32 cellular contexts compared by ENCODE assay signal in genomic region chr17:66809408-66809807, GRCh38. TPM values are rescaled to one million over a fixed set of nuclear protein-coding genes. Genes with fewer than 3 reads are reported as not detected.
"Had no signal": no experiment of that assay in that cellular context is flagged by ENCODE, and none has a peak within 500 bp of the region (broad histone marks: within the 10 kb centered on the region; RNA-seq: fewer than 3 reads in every experiment).

No MANE protein-coding gene starts in this region.

- FAIRE-seq: bronchial epithelial cell had no signal

- DNase-seq: activated CD4-positive, alpha-beta memory T cell treated with anti-CD3 and anti-CD28 coated beads, Interleukin-2, amount 10 ng/mL, durations not matched to agents 7 days and 5 days; activated CD4-positive, alpha-beta T cell treated with anti-CD3 and anti-CD28 coated beads for 1 hour; activated CD4-positive, alpha-beta T cell treated with anti-CD3 and anti-CD28 coated beads for 36 hours; activated CD4-positive, alpha-beta T cell treated with anti-CD3 and anti-CD28 coated beads for 48 hours; activated CD4-positive, alpha-beta T cell treated with anti-CD3 and anti-CD28 coated beads, Interleukin-2, amount 10 ng/mL, durations not matched to agents 7 days and 5 days; activated CD4-positive, alpha-beta T cell treated with anti-CD3 and anti-CD28 coated beads, Interleukin-2, amount 50 U/mL, for 48 hours; activated CD4-positive, CD25-positive, alpha-beta regulatory T cell; activated CD8-positive, alpha-beta memory T cell treated with anti-CD3 and anti-CD28 coated beads for 24 hours; activated CD8-positive, alpha-beta memory T cell treated with anti-CD3 and anti-CD28 coated beads, Interleukin-2, amount 10 ng/mL, durations not matched to agents 7 days and 5 days; activated CD8-positive, alpha-beta memory T cell treated with anti-CD3 and anti-CD28 coated beads, Interleukin-2, amount 50 U/mL, for 48 hours; activated CD8-positive, alpha-beta T cell treated with anti-CD3 and anti-CD28 coated beads, Interleukin-2, amount 10 ng/mL, durations not matched to agents 7 days and 5 days; activated effector memory CD4-positive, alpha-beta T cell treated with Interleukin-2 at 50 U/mL for 16 hours; activated gamma-delta T cell; activated naive CD4-positive, alpha-beta T cell treated with anti-CD3 and anti-CD28 coated beads, Interleukin-2, amount 10 ng/mL, durations not matched to agents 7 days and 5 days; activated naive CD4-positive, alpha-beta T cell treated with Interleukin-2 at 50 U/mL for 16 hours; activated naive CD8-positive, alpha-beta T cell treated with anti-CD3 and anti-CD28 coated beads, Interleukin-2, amount 10 ng/mL, durations not matched to agents 7 days and 5 days; activated naive CD8-positive, alpha-beta T cell treated with anti-CD3 and anti-CD28 coated beads, Interleukin-2, amount 50 U/mL, for 24 hours; activated T-cell treated with anti-CD3 and anti-CD28 coated beads, Interleukin-2, amount 50 U/mL, for 24 hours; activated T-cell treated with anti-CD3 and anti-CD28 coated beads, Interleukin-2, amount 50 U/mL, for 48 hours; amygdala; anterior cingulate cortex; central memory CD4-positive, alpha-beta T cell; T-helper 1 cell; T-helper 2 cell; T-helper 9 cell; WERI-Rb-1 had no signal

- H3K36me3 ChIP-seq: ascending aorta, cardiac muscle cell, WERI-Rb-1 had no signal

- H3K27me3 ChIP-seq: ascending aorta, cardiac muscle cell had no signal

- H3K4me3 ChIP-seq: ascending aorta, cardiac muscle cell had no signal

- H3K27ac ChIP-seq: ascending aorta, cardiac muscle cell, WERI-Rb-1 had no signal

- H3K4me1 ChIP-seq: ascending aorta had no signal

- ATAC-seq: activated CD4-positive, alpha-beta T cell treated with anti-CD3 and anti-CD28 coated beads for 36 hours; activated CD4-positive, CD25-positive, alpha-beta regulatory T cell treated with anti-CD3 and anti-CD28 coated beads, Interleukin-2, amount 50 U/mL, for 24 hours; activated CD8-positive, alpha-beta memory T cell treated with anti-CD3 and anti-CD28 coated beads, Interleukin-2, amount 10 ng/mL, durations not matched to agents 7 days and 5 days; activated CD8-positive, alpha-beta T cell treated with anti-CD3 and anti-CD28 coated beads, Interleukin-2, amount 10 ng/mL, durations not matched to agents 7 days and 5 days; activated naive CD8-positive, alpha-beta T cell treated with anti-CD3 and anti-CD28 coated beads, Interleukin-2, amount 50 U/mL, for 24 hours; WTC11 had no signal

- H3K9me3 ChIP-seq: ascending aorta had no signal

RNA-seq across cellular contexts. Expression of gene CACNG5, which starts 25.5 kb away (rescaled TPM):
- total RNA-seq: activated CD4-positive, alpha-beta memory T cell treated with anti-CD3 and anti-CD28 coated beads, Interleukin-2, amount 10 ng/mL, durations not matched to agents 7 days and 5 days; activated CD4-positive, alpha-beta T cell treated with anti-CD3 and anti-CD28 coated beads for 36 hours; activated CD4-positive, alpha-beta T cell treated with anti-CD3 and anti-CD28 coated beads, Interleukin-2, amount 10 ng/mL, durations not matched to agents 7 days and 5 days; activated CD8-positive, alpha-beta memory T cell treated with anti-CD3 and anti-CD28 coated beads, Interleukin-2, amount 10 ng/mL, durations not matched to agents 7 days and 5 days; activated CD8-positive, alpha-beta T cell treated with anti-CD3 and anti-CD28 coated beads, Interleukin-2, amount 10 ng/mL, durations not matched to agents 7 days and 5 days; activated naive CD8-positive, alpha-beta T cell treated with anti-CD3 and anti-CD28 coated beads, Interleukin-2, amount 10 ng/mL, durations not matched to agents 7 days and 5 days; activated T-helper 2 cell treated with anti-CD3 and anti-CD28 coated beads, Interferon-gamma antibody, Interleukin-2, Interleukin-4, amounts not matched to agents 10 μg/mL and 5 μg/mL and 100 μg/mL, durations not matched to agents 14 hours and 24 hours and 36 hours; ascending aorta; bronchial epithelial cell; cardiac muscle cell had no signal
- polyA plus RNA-seq: cardiac muscle cell had no signal
